Comparison of ENCODE assay signal across 17 cellular contexts in genomic region chr11:98561216-98561615, GRCh38.
DNase-seq lines count a peak whose midpoint lies in the region; ATAC-seq and TF ChIP-seq lines count a peak whose summit lies in the region.
"Had no signal": no experiment of that assay in that cellular context is flagged by ENCODE, and none has a peak within 500 bp of the region (broad histone marks: within the 10 kb centered on the region; RNA-seq: fewer than 3 reads in every experiment).

No MANE protein-coding gene starts in this region.

- H3K9ac ChIP-seq in mammary epithelial cell (ENCODE audit: insufficient read depth, low read length): no peak overlapping the region

- dilution Hi-C loops in mammary epithelial cell (cut with HindIII; ENCODE audit: low sequenced_read_pairs): no loop called here

- CTCF ChIA-PET in mammary epithelial cell (lab: Charles Lee; ENCODE audit: low non-redundant PET): no interaction called here

- no peaks in the 10 kb centered on the region for H4K20me1 ChIP-seq in mammary epithelial cell (ENCODE audit: insufficient read depth, low read length)

- TF ChIP-seq POLR2A in uterus (IDR thresholded peaks at IDR 0.05): no peak

- H3K9me3 ChIP-seq in mammary epithelial cell (replicated peaks; ENCODE audit: insufficient read depth, low read length) (no peaks in the 10 kb centered on the region), uterus (no peaks in the 10 kb centered on the region)
- H3K9me3 ChIP-seq: A549 had no signal

- H2AFZ ChIP-seq in mammary epithelial cell (ENCODE audit: low read depth, low read length): peak overlapping the region; percentile 82

- in situ Hi-C loops in mammary epithelial cell (cut with MboI; ENCODE audit: low sequenced_read_pairs in 2 of 2): no loop called here

- H3K79me2 ChIP-seq in mammary epithelial cell (ENCODE audit: insufficient read depth, low read length): no peaks in the 10 kb centered on the region

- H3K4me3 ChIP-seq in mammary epithelial cell (replicated peaks in 1 of 3; ENCODE audit: insufficient read depth in 1 of 3, low read depth in 2 of 3, low read length in 3 of 3) (no peak overlapping the region), uterus (no peak overlapping the region)
- H3K4me3 ChIP-seq: A549 had no signal

- intact Hi-C loops in mammary epithelial cell (cut with micrococcal nuclease): no loop called here
- intact Hi-C loops in uterus (cut with DNase I; ENCODE audit: low total_unique reads): no loop called here

- no peak for ATAC-seq in GM21717 (IDR thresholded peaks at IDR 0.05; ENCODE audit: unreplicated experiment)
- ATAC-seq: A549, Panc1 had no signal

- peak overlapping the region; percentile 67 for H3K4me2 ChIP-seq in mammary epithelial cell (ENCODE audit: insufficient read depth, low read depth, low read length)
- H3K4me2 ChIP-seq: A549 had no signal

- TF ChIP-seq CTCF in mammary epithelial cell (conservative IDR thresholded peaks at IDR 0.05 in 1 of 2, IDR thresholded peaks at IDR 0.05 in 1 of 2; ENCODE audit: extremely low read depth in 1 of 2, insufficient read depth in 1 of 2, low read depth in 1 of 2, low read length in 2 of 2) (no peak), uterus (IDR thresholded peaks at IDR 0.05) (no peak)

- no TSS peak for BruUV-seq in mammary epithelial cell (replicated peaks; lab: Mats Ljungman, UMichigan)

- H3K27ac ChIP-seq in mammary epithelial cell (ENCODE audit: insufficient read depth, low read depth, low read length) (peak overlapping the region; percentile 18), uterus (no peak overlapping the region)
- H3K27ac ChIP-seq: A549 had no signal

- DNase-seq in HPDE6-E6E7 (ENCODE audit: extremely low spot score) (peak; percentile 6), NCI-H2171 treated with DMSO at 0.1 percent for 48 hours (lab: John Stamatoyannopoulos, UW) (peak; percentile 85), mammary epithelial cell (peak; percentile 32), left kidney (ENCODE audit: low read depth, low spot score) (peak; percentile 8), cerebellar nuclear complex (lab: John Stamatoyannopoulos, UW) (no peak), EL (no peak), uterus (no peak)
- DNase-seq: COR-L47, IMR-90, Kasumi-1, NCI-H1417 treated with DMSO at 0.1 percent for 48 hours, NCI-H2081 treated with DMSO at 0.1 percent for 48 hours, NCI-H446 treated with DMSO at 0.1 percent for 48 hours, SIG-M5 had no signal

- no peaks in the 10 kb centered on the region for H3K36me3 ChIP-seq in mammary epithelial cell (ENCODE audit: insufficient read depth, low read length)
- H3K36me3 ChIP-seq in uterus: no peaks in the 10 kb centered on the region

- WGBS in mammary epithelial cell (ENCODE audit: low coverage, missing lambda C conversion rate): 24% methylated on average over 3 of the region's 3 CpGs

- no peaks in the 10 kb centered on the region for H3K27me3 ChIP-seq in mammary epithelial cell (ENCODE audit: insufficient read depth, low read length)
- no peaks in the 10 kb centered on the region for H3K27me3 ChIP-seq in uterus

- peaks cover 9% of the 10 kb centered on the region for H3K4me1 ChIP-seq in mammary epithelial cell (ENCODE audit: insufficient read depth, low read length)
- no peaks in the 10 kb centered on the region for H3K4me1 ChIP-seq in uterus
- H3K4me1 ChIP-seq: A549 had no signal

Comparison
In these comparisons a context has a peak if more than half of its experiments do, and no peak if none do; other contexts are left out.
1. DNase-seq: peak in HPDE6-E6E7 (single experiment), NCI-H2171 treated with DMSO at 0.1 percent for 48 hours (single experiment), mammary epithelial cell (single experiment) and left kidney (single experiment); none in cerebellar nuclear complex (0 of 2), EL (single experiment) and uterus (0 of 2).